Comparison of ENCODE assay signal across 14 cellular contexts in the genomic region with DNA sequence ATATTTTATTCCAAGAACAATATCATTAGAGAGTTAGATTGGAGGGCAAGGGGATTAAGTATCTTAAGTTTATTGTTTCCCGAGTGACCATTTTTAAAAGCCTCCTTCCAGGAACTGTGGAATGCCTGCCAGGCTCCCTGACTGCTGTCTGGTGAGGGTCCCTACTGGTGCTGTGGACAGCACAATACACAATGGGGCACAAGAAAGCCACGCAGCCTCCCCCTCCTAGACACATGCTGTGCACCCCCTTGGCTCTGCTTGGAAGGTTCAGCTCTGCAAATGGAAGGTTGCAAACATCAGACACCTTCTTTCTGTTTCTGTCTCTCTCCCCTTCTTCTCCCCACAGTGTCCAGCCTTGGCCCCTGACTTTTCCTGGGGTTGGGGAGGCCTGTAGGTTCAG.
DNase-seq lines count a peak whose midpoint lies in the region; ATAC-seq and TF ChIP-seq lines count a peak whose summit lies in the region.
"Had no signal": no experiment of that assay in that cellular context is flagged by ENCODE, and none has a peak within 500 bp of the region (broad histone marks: within the 10 kb centered on the region; RNA-seq: fewer than 3 reads in every experiment).

No MANE protein-coding gene starts in this region.

- H3K9ac ChIP-seq in IMR-90 (ENCODE audit: low read depth, low read length): no peak overlapping the region
- H3K9ac ChIP-seq in mesendoderm (ENCODE audit: low read length): no peak overlapping the region
- H3K9ac ChIP-seq: BLaER1 treated with 17β-estradiol and CSF1 and Interleukin-3, amounts not matched to agents 10 nM and 100 nM had no signal

- TF ChIP-seq RAD21 in IMR-90 (IDR thresholded peaks at IDR 0.05; ENCODE audit: low read length): no peak

- no peak overlapping the region for H2BK5ac ChIP-seq in IMR-90 (ENCODE audit: low read depth, low read length, poor library complexity, severe bottlenecking)
- peak overlapping the region; percentile 41 for H2BK5ac ChIP-seq in mesendoderm (ENCODE audit: low read length)

- H2BK15ac ChIP-seq in IMR-90 (ENCODE audit: low read depth, low read length) (peak overlapping the region; percentile 74; the same call in 1 of the 3 replicates), mesendoderm (replicated peaks; ENCODE audit: low read depth) (no peak overlapping the region)

- no CpG with 5 or more reads among the region's 2 CpGs for WGBS in IMR-90 (ENCODE audit: extremely low coverage in 2 of 2, insufficient read length in 1 of 2), 2 experiments
- no CpG with 5 or more reads among the region's 2 CpGs for WGBS in mesendoderm (ENCODE audit: extremely low coverage, insufficient coverage, low lambda C conversion rate)

- H3K9me3 ChIP-seq in IMR-90 (ENCODE audit: control insufficient read depth, insufficient read depth, low read length): no peaks in the 10 kb centered on the region
- no peaks in the 10 kb centered on the region for H3K9me3 ChIP-seq in tibial artery
- H3K9me3 ChIP-seq: ovary had no signal

- peak overlapping the region; percentile 21 for H2AFZ ChIP-seq in IMR-90 (replicated peaks; ENCODE audit: low read length, poor library complexity)

- POLR2A ChIA-PET in IMR-90 (lab: Charles Lee; ENCODE audit: unreplicated experiment): no interaction called here

- peaks cover 97% of the 10 kb centered on the region for H3K4me1 Mint-ChIP-seq in chondrocyte (ENCODE audit: low read depth)

- no peak for ATAC-seq in IMR-90 (ENCODE audit: low read depth)
- ATAC-seq: activated CD4-positive, alpha-beta T cell treated with anti-CD3 and anti-CD28 coated beads for 36 hours had no signal

- H3K18ac ChIP-seq in IMR-90 (ENCODE audit: low read depth, low read length) (peak overlapping the region; percentile 87), mesendoderm (ENCODE audit: low read length) (no peak overlapping the region)

- H3K27me3 ChIP-seq in IMR-90 (ENCODE audit: control insufficient read depth, insufficient read depth, low read length) (no peaks in the 10 kb centered on the region), mesendoderm (ENCODE audit: insufficient read depth, low read length, poor library complexity) (no peaks in the 10 kb centered on the region), tibial artery (no peaks in the 10 kb centered on the region)
- H3K27me3 ChIP-seq: ovary had no signal

- no peak overlapping the region for H3K4me2 ChIP-seq in IMR-90 (ENCODE audit: low read depth, low read length)
- no peak overlapping the region for H3K4me2 ChIP-seq in mesendoderm (ENCODE audit: low read length)
- H3K4me2 ChIP-seq: BLaER1 treated with 17β-estradiol and CSF1 and Interleukin-3, amounts not matched to agents 10 nM and 100 nM had no signal

- no peak for DNase-seq in IMR-90
- DNase-seq in chondrocyte (ENCODE audit: low spot score): no peak
- DNase-seq in mesendoderm: peak; percentile 79
- DNase-seq in tibial artery: no peak
- no peak for DNase-seq in stimulated activated CD4-positive, alpha-beta T cell treated with anti-CD3 and anti-CD28 coated beads, Interleukin-1b, Interleukin-23, amount 100 ng/mL, for 48 hours
- DNase-seq in middle frontal gyrus (ENCODE audit: extremely low spot score, low spot score): no peak
- DNase-seq in cerebellum (ENCODE audit: low spot score): no peak
- DNase-seq: activated CD4-positive, alpha-beta T cell treated with anti-CD3 and anti-CD28 coated beads for 36 hours; activated naive CD8-positive, alpha-beta T cell treated with anti-CD3 and anti-CD28 coated beads for 36 hours; NCI-H2081; NCI-H774; ovary had no signal

- intact Hi-C loops in IMR-90 (cut with micrococcal nuclease): loop anchor here (5.0 kb wide), 1 partner anchor 76 kb away; no protein-coding TSS in a partner anchor
- intact Hi-C loops in tibial artery (cut with DNase I; ENCODE audit: low total_unique reads): no loop called here

- H2AK9ac ChIP-seq in IMR-90 (replicated peaks; ENCODE audit: low read depth, low read length, poor library complexity): peak overlapping the region; percentile 63

- no peaks in the 10 kb centered on the region for H3K9me3 Mint-ChIP-seq in chondrocyte (ENCODE audit: low read depth)
- H3K9me3 Mint-ChIP-seq: activated naive CD8-positive, alpha-beta T cell treated with anti-CD3 and anti-CD28 coated beads for 36 hours had no signal

- H3K79me2 ChIP-seq in mesendoderm (ENCODE audit: control insufficient read depth, insufficient read depth, low read length): no peaks in the 10 kb centered on the region

- H3K14ac ChIP-seq in IMR-90 (replicated peaks; ENCODE audit: low read depth, low read length): peak overlapping the region; percentile 29

- no peaks in the 10 kb centered on the region for H3K36me3 Mint-ChIP-seq in chondrocyte (ENCODE audit: low read depth)
- H3K36me3 Mint-ChIP-seq: activated naive CD8-positive, alpha-beta T cell treated with anti-CD3 and anti-CD28 coated beads for 36 hours had no signal

- peak overlapping the region; percentile 71 for H2BK120ac ChIP-seq in IMR-90 (ENCODE audit: low read depth, low read length)
- no peak overlapping the region for H2BK120ac ChIP-seq in mesendoderm (ENCODE audit: low read depth, low read length)

- no peaks in the 10 kb centered on the region for H3K27me3 Mint-ChIP-seq in chondrocyte (ENCODE audit: low read depth)

- TF ChIP-seq CTCF in IMR-90 (conservative IDR thresholded peaks at IDR 0.05; ENCODE audit: low read depth, low read length): no peak
- no peak for TF ChIP-seq CTCF in chondrocyte (IDR thresholded peaks at IDR 0.05)
- no peak for TF ChIP-seq CTCF in tibial artery (IDR thresholded peaks at IDR 0.05)

- dilution Hi-C loops in IMR-90 (cut with HindIII; ENCODE audit: low sequenced_read_pairs, unreplicated experiment): no loop called here

- H3K79me1 ChIP-seq in IMR-90 (ENCODE audit: low read depth in 1 of 2, low read length in 2 of 2) (peaks cover 0 to 5% of the 10 kb centered on the region in 2 experiments; a peak in 1 of 4 replicates), mesendoderm (ENCODE audit: low read length) (no peaks in the 10 kb centered on the region)

- H3K9me1 ChIP-seq in IMR-90 (ENCODE audit: insufficient read depth, low read length): peaks cover 10% of the 10 kb centered on the region; the same call in 1 of the 2 replicates

- H3K36me3 ChIP-seq in IMR-90 (ENCODE audit: control insufficient read depth, insufficient read depth, low read length) (no peaks in the 10 kb centered on the region), mesendoderm (ENCODE audit: control insufficient read depth, insufficient read depth, low read length) (no peaks in the 10 kb centered on the region), tibial artery (no peaks in the 10 kb centered on the region)
- H3K36me3 ChIP-seq: BLaER1 treated with 17β-estradiol and CSF1 and Interleukin-3, amounts not matched to agents 10 nM and 100 nM; ovary had no signal

- peak overlapping the region; percentile 75 for H2BK20ac ChIP-seq in IMR-90 (ENCODE audit: low read depth, low read length)

- H3K4ac ChIP-seq in IMR-90 (ENCODE audit: low read depth, low read length) (peak overlapping the region; percentile 75), mesendoderm (ENCODE audit: low read depth, low read length) (no peak overlapping the region)

- BruUV-seq in IMR-90 (replicated peaks; lab: Mats Ljungman, UMichigan): no TSS peak

- H3K4me1 ChIP-seq in IMR-90 (ENCODE audit: control insufficient read depth, insufficient read depth, low read length) (peaks cover 18% of the 10 kb centered on the region), mesendoderm (ENCODE audit: control insufficient read depth, low read depth, low read length) (peaks cover 11% of the 10 kb centered on the region), tibial artery (peaks cover 0 to 81% (median 43%) of the 10 kb centered on the region in 4 donors)

- H3K4me3 Mint-ChIP-seq in chondrocyte (ENCODE audit: unreplicated experiment): peak overlapping the region; percentile 83
- H3K4me3 Mint-ChIP-seq: activated CD4-positive, alpha-beta T cell treated with anti-CD3 and anti-CD28 coated beads for 36 hours; activated naive CD8-positive, alpha-beta T cell treated with anti-CD3 and anti-CD28 coated beads for 36 hours had no signal

- H2AK5ac ChIP-seq in IMR-90 (ENCODE audit: low read depth, low read length): peak overlapping the region; percentile 93
- H2AK5ac ChIP-seq in mesendoderm (ENCODE audit: low read length): no peak overlapping the region

- H3K27ac ChIP-seq in IMR-90 (ENCODE audit: insufficient read depth, low read length) (no peak overlapping the region), mesendoderm (ENCODE audit: low read depth, low read length) (no peak overlapping the region), tibial artery (peak overlapping the region; percentile 87 to 88)
- H3K27ac ChIP-seq: BLaER1 treated with 17β-estradiol and CSF1 and Interleukin-3, amounts not matched to agents 10 nM and 100 nM; ovary; RWPE1 had no signal

- CTCF ChIA-PET in IMR-90 (lab: Yijun Ruan, JAX): no interaction called here

- peak overlapping the region; percentile 70 for H4K91ac ChIP-seq in IMR-90 (ENCODE audit: insufficient read depth, low read depth, low read length)

- H3K56ac ChIP-seq in IMR-90 (ENCODE audit: extremely low read depth, insufficient read depth, low read length) (no peak overlapping the region), mesendoderm (ENCODE audit: low read length) (peak overlapping the region; percentile 63)

- H4K5ac ChIP-seq in IMR-90 (ENCODE audit: low read depth, low read length) (peak overlapping the region; percentile 63), mesendoderm (ENCODE audit: low read length) (no peak overlapping the region)

- no peak for TF ChIP-seq POLR2A in IMR-90 (IDR thresholded peaks at IDR 0.05; ENCODE audit: low read depth, low read length)

- H3K23ac ChIP-seq in IMR-90 (ENCODE audit: low read depth, low read length) (peak overlapping the region; percentile 58; the same call in 1 of the 2 replicates), mesendoderm (ENCODE audit: low read length) (no peak overlapping the region)

- in situ Hi-C loops in IMR-90 (cut with MboI; ENCODE audit: low sequenced_read_pairs): no loop called here

- H3K27ac Mint-ChIP-seq in chondrocyte (ENCODE audit: unreplicated experiment): peak overlapping the region; percentile 97
- H3K27ac Mint-ChIP-seq: activated CD4-positive, alpha-beta T cell treated with anti-CD3 and anti-CD28 coated beads for 36 hours; activated naive CD8-positive, alpha-beta T cell treated with anti-CD3 and anti-CD28 coated beads for 36 hours had no signal

- peak overlapping the region; percentile 24 to 31; a peak in 1 of 4 replicates for H4K8ac ChIP-seq in IMR-90 (ENCODE audit: low read depth in 2 of 2, low read length in 2 of 2)
- no peak overlapping the region for H4K8ac ChIP-seq in mesendoderm (ENCODE audit: low read depth, low read length)

- H4K20me1 ChIP-seq in IMR-90 (ENCODE audit: insufficient read depth, low read length): no peaks in the 10 kb centered on the region
- H4K20me1 ChIP-seq: BLaER1 treated with 17β-estradiol and CSF1 and Interleukin-3, amounts not matched to agents 10 nM and 100 nM had no signal

- H3K4me3 ChIP-seq in IMR-90 (ENCODE audit: insufficient read depth, low read depth, low read length) (no peak overlapping the region), mesendoderm (ENCODE audit: low read length) (no peak overlapping the region), tibial artery (peak overlapping the region in 1 of 2 donors; percentile 59)
- H3K4me3 ChIP-seq: BLaER1 treated with 17β-estradiol and CSF1 and Interleukin-3, amounts not matched to agents 10 nM and 100 nM; ovary had no signal

TF ChIP-seq in IMR-90, 13 proteins besides CTCF, POLR2A, EP300 and RAD21 (continues in another document):
- TF ChIP-seq BHLHE40 (IDR thresholded peaks at IDR 0.05; ENCODE audit: low read depth, low read length) (no peak), RCOR1 (IDR thresholded peaks at IDR 0.05; ENCODE audit: insufficient replicate concordance, low read length) (no peak)

Comparison
In these comparisons a context has a peak if more than half of its experiments do, and no peak if none do; other contexts are left out.
1. H3K27ac ChIP-seq: peak in tibial artery (2 of 2); none in IMR-90 (single experiment) and mesendoderm (single experiment).